In genomic region chr6:106611030-106611429, GRCh38 we compare ENCODE assay signal across 34 cellular contexts.
"Had no signal": no experiment of that assay in that cellular context is flagged by ENCODE, and none has a peak within 500 bp of the region (broad histone marks: within the 10 kb centered on the region; RNA-seq: fewer than 3 reads in every experiment).

No MANE protein-coding gene starts in this region.

- DNase-seq: Kasumi-1, KG1, MG63, MM.1S, MV-4-11, NCI-H1048, NCI-H1092, NCI-H1092 treated with DMSO at 0.1 percent for 48 hours, NCI-H1105, NCI-H1105 treated with DMSO at 0.1 percent for 48 hours, NCI-H1417, NCI-H1417 treated with DMSO at 0.1 percent for 48 hours, NCI-H1436, NCI-H1436 treated with DMSO at 0.1 percent for 48 hours, NCI-H146, NCI-H1694, NCI-H1694 treated with DMSO at 0.1 percent for 48 hours, NCI-H187, NCI-H187 treated with DMSO at 0.1 percent for 48 hours, NCI-H1930, NCI-H2029, NCI-H2029 treated with DMSO at 0.1 percent for 48 hours, NCI-H2081, NCI-H2081 treated with DMSO at 0.1 percent for 48 hours, NCI-H2107, NCI-H2171, NCI-H2171 treated with DMSO at 0.1 percent for 48 hours, NCI-H2227 treated with DMSO at 0.1 percent for 48 hours, NCI-H226, NCI-H345, NCI-H446, NCI-H446 treated with DMSO at 0.1 percent for 48 hours, NCI-H510A had no signal

- H3K4me2 ChIP-seq: KMS-11 had no signal

- H3K36me3 ChIP-seq: MG63 had no signal

- H3K9ac ChIP-seq: KMS-11 had no signal

- H3K9me3 ChIP-seq: MG63 had no signal

- H3K27ac ChIP-seq: KMS-11 had no signal

- H3K27me3 ChIP-seq: MG63 had no signal

- H3K4me3 ChIP-seq: MG63 had no signal
